In the genomic region with DNA sequence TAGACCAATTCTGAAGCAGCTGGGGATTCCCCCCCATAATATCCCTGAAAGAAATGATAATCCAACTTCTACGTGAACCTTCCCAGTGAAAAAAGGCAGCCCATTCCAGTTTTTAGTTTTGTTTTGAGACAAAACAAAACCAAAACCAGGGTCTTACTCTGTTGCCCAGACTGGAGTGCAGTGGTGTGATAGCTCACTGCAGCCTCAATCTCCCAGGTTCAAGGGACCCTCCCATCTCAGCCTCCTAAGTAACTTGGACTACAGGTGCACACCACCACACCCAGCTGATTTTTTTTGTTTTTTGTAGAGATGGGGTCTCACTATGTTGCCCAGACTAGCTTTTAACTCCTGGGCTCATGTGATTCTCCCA, we compare ENCODE assay signal across 10 cellular contexts. TPM values are rescaled to one million over a fixed set of nuclear protein-coding genes. Genes with fewer than 3 reads are reported as not detected.
DNase-seq lines count a peak whose midpoint lies in the region; ATAC-seq and TF ChIP-seq lines count a peak whose summit lies in the region.
"Had no signal": no experiment of that assay in that cellular context is flagged by ENCODE, and none has a peak within 500 bp of the region (broad histone marks: within the 10 kb centered on the region; RNA-seq: fewer than 3 reads in every experiment).

No MANE protein-coding gene starts in this region.

- no peaks in the 10 kb centered on the region for H3K9me3 ChIP-seq in neural progenitor cell (ENCODE audit: low read depth)
- H3K9me3 ChIP-seq: prostate gland, uterus had no signal

- H3K36me3 ChIP-seq in neural progenitor cell, result no peaks in the 10 kb centered on the region
- no peaks in the 10 kb centered on the region; the same call in 1 of the 2 replicates for H3K36me3 ChIP-seq in H7 (replicated peaks; ENCODE audit: control insufficient read depth, insufficient read depth, low read length)
- H3K36me3 ChIP-seq: prostate gland, uterus had no signal

- H3K4me1 ChIP-seq in neural progenitor cell, result no peaks in the 10 kb centered on the region
- H3K4me1 ChIP-seq: prostate gland, uterus had no signal

- H3K27me3 ChIP-seq in neural progenitor cell, result no peaks in the 10 kb centered on the region
- no peaks in the 10 kb centered on the region for H3K27me3 ChIP-seq in H7 (ENCODE audit: control insufficient read depth, insufficient read depth, low read length)
- H3K27me3 ChIP-seq: uterus had no signal

- ATAC-seq in activated T-cell treated with anti-CD3 and anti-CD28 coated beads, Interleukin-2, amount 50 U/mL, for 4 hours, result peak; percentile 24 to 36
- peak; percentile 32 for ATAC-seq in central memory CD8-positive, alpha-beta T cell (replicated peaks; ENCODE audit: extremely low read depth, poor library complexity, severe bottlenecking)
- ATAC-seq in GM21737 (IDR thresholded peaks at IDR 0.05; ENCODE audit: unreplicated experiment), result no peak

- no peak overlapping the region for H2AFZ ChIP-seq in neural progenitor cell (replicated peaks)

- no peak for DNase-seq in activated T-cell treated with anti-CD3 and anti-CD28 coated beads, Interleukin-2, amount 50 U/mL, for 4 hours
- no peak for DNase-seq in activated T-cell treated with anti-CD3 and anti-CD28 coated beads, Interleukin-2, amount 50 U/mL, for 1 hour
- DNase-seq in HFFc6 (no peak), neural progenitor cell (ENCODE audit: low spot score) (no peak), H7 (no peak), iPS-NIHi7 (ENCODE audit: extremely low spot score) (no peak)
- no peak for DNase-seq in central memory CD8-positive, alpha-beta T cell (ENCODE audit: low spot score in 2 of 2)

- H3K9ac ChIP-seq in neural progenitor cell, result no peak overlapping the region

- H3K4me2 ChIP-seq in neural progenitor cell, result no peak overlapping the region

- peaks cover 13% of the 10 kb centered on the region for H3K27me3 Mint-ChIP-seq in activated T-cell treated with anti-CD3 and anti-CD28 coated beads, Interleukin-2, amount 50 U/mL, for 4 hours (ENCODE audit: low read depth)
- H3K27me3 Mint-ChIP-seq in HFFc6 (ENCODE audit: insufficient read depth) (peaks cover 12% of the 10 kb centered on the region; the same call in 1 of the 2 replicates), neural progenitor cell (ENCODE audit: insufficient read depth, low read depth) (peaks cover 4% of the 10 kb centered on the region)
- peaks cover 35% of the 10 kb centered on the region for H3K27me3 Mint-ChIP-seq in central memory CD8-positive, alpha-beta T cell

- no peaks in the 10 kb centered on the region for H3K79me2 ChIP-seq in neural progenitor cell (ENCODE audit: low read depth)

- H3K4me1 Mint-ChIP-seq in activated T-cell treated with anti-CD3 and anti-CD28 coated beads, Interleukin-2, amount 50 U/mL, for 4 hours (ENCODE audit: low read depth), result peaks cover 8% of the 10 kb centered on the region
- H3K4me1 Mint-ChIP-seq in HFFc6 (ENCODE audit: low read depth) (peaks cover 23% of the 10 kb centered on the region), neural progenitor cell (no peaks in the 10 kb centered on the region)
- peaks cover 6% of the 10 kb centered on the region for H3K4me1 Mint-ChIP-seq in central memory CD8-positive, alpha-beta T cell

- no peaks in the 10 kb centered on the region for H3K9me3 Mint-ChIP-seq in activated T-cell treated with anti-CD3 and anti-CD28 coated beads, Interleukin-2, amount 50 U/mL, for 4 hours
- H3K9me3 Mint-ChIP-seq in HFFc6 (peaks cover 9% of the 10 kb centered on the region), neural progenitor cell (peaks cover 3% of the 10 kb centered on the region)
- no peaks in the 10 kb centered on the region for H3K9me3 Mint-ChIP-seq in central memory CD8-positive, alpha-beta T cell

- no peaks in the 10 kb centered on the region for H3F3A ChIP-seq in neural progenitor cell (ENCODE audit: low read depth)

- no peak overlapping the region for H3K4me3 Mint-ChIP-seq in activated T-cell treated with anti-CD3 and anti-CD28 coated beads, Interleukin-2, amount 50 U/mL, for 4 hours
- H3K4me3 Mint-ChIP-seq in HFFc6, result peak overlapping the region; percentile 43; the same call in 1 of the 2 replicates
- H3K4me3 Mint-ChIP-seq in central memory CD8-positive, alpha-beta T cell, result peak overlapping the region; percentile 29
- H3K4me3 Mint-ChIP-seq in neural progenitor cell, result no peak overlapping the region

- H4K20me1 ChIP-seq in neural progenitor cell (ENCODE audit: low read depth), result no peaks in the 10 kb centered on the region

- TF ChIP-seq CTCF in HFFc6 (IDR thresholded peaks at IDR 0.05) (peak; percentile 49), neural progenitor cell (IDR thresholded peaks at IDR 0.05) (peak; percentile 2)

- no peaks in the 10 kb centered on the region for H3K36me3 Mint-ChIP-seq in activated T-cell treated with anti-CD3 and anti-CD28 coated beads, Interleukin-2, amount 50 U/mL, for 4 hours (ENCODE audit: insufficient read depth)
- H3K36me3 Mint-ChIP-seq in HFFc6 (ENCODE audit: low read depth), result peaks cover 13% of the 10 kb centered on the region; the same call in 1 of the 2 replicates
- H3K36me3 Mint-ChIP-seq in central memory CD8-positive, alpha-beta T cell (ENCODE audit: insufficient read depth), result no peaks in the 10 kb centered on the region
- peaks cover 3% of the 10 kb centered on the region for H3K36me3 Mint-ChIP-seq in neural progenitor cell

- no peak overlapping the region for H3K4me3 ChIP-seq in neural progenitor cell
- H3K4me3 ChIP-seq in H7 (ENCODE audit: insufficient read depth, low read depth, low read length), result no peak overlapping the region
- H3K4me3 ChIP-seq: prostate gland, uterus had no signal

- H3K27ac Mint-ChIP-seq in HFFc6, result no peak overlapping the region
- H3K27ac Mint-ChIP-seq in central memory CD8-positive, alpha-beta T cell (ENCODE audit: low read depth), result no peak overlapping the region
- no peak overlapping the region for H3K27ac Mint-ChIP-seq in neural progenitor cell

- no peak overlapping the region for H3K27ac ChIP-seq in neural progenitor cell
- H3K27ac ChIP-seq: prostate gland, uterus had no signal

RNA-seq across cellular contexts. Expression of a gene that starts 12.5 kb away (rescaled TPM):
- 10 to 100 TPM; 81.5 to 85.5 (median 81.9) TPM for total RNA-seq in activated T-cell treated with anti-CD3 and anti-CD28 coated beads, Interleukin-2, amount 50 U/mL, for 4 hours
- 100 to 1,000 TPM; 261 to 285 (median 281) TPM for total RNA-seq in HFFc6 (2021; fragmentation: NEBNext Ultra II Directional; extraction: Animal tissue kit (Norgen Biotek cat#: 25700))
- 143 and 154 TPM in 2 replicates for total RNA-seq in neural progenitor cell (ENCODE audit: low replicate concordance)
- total RNA-seq in H7 (2014; rRNA removed; shearing (Covaris generic)), result 168 and 188 TPM in 2 replicates

RNA-seq across cellular contexts. Expression of a gene that starts 40.5 kb away (rescaled TPM):
- total RNA-seq in activated T-cell treated with anti-CD3 and anti-CD28 coated beads, Interleukin-2, amount 50 U/mL, for 4 hours, result not detected
- total RNA-seq in HFFc6 (2021; fragmentation: NEBNext Ultra II Directional; extraction: Animal tissue kit (Norgen Biotek cat#: 25700)), result under 1 TPM in 1 of 6 experiments, not detected in 5; 0.05 TPM
- not detected in 2 replicates for total RNA-seq in neural progenitor cell (ENCODE audit: low replicate concordance)
- total RNA-seq in H7 (2014; rRNA removed; shearing (Covaris generic)), result not detected in 2 replicates
- total RNA-seq: uterus had no signal

Comparison
In these comparisons a context has a peak if more than half of its experiments do, and no peak if none do; other contexts are left out.
1. H3K4me3 Mint-ChIP-seq: peak in HFFc6 (single experiment) and central memory CD8-positive, alpha-beta T cell (single experiment); none in activated T-cell treated with anti-CD3 and anti-CD28 coated beads, Interleukin-2, amount 50 U/mL, for 4 hours (single experiment) and neural progenitor cell (single experiment).